In the genomic region with DNA sequence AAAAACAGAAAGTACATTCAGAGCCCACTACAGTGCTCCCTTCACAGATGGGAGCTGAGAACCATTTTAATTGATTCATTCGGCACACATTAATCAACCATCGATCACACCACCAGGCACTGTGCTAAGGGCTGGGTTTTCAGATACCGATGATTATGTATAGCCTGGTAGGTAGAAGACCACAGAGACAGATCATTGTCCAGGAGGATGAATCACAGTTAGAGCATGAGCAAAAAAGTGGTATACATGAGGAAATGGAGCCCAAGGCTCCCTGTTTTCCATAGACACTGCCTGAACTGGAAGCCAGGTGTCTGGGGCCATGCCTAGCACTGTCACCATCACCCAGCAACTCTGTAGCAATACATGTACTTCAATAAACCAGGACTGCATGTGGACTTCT, we compare ENCODE assay signal across 1 cellular context.
TF ChIP-seq lines count a peak whose summit lies in the region.

No MANE protein-coding gene starts in this region.

TF ChIP-seq in IMR-90, 13 proteins besides CTCF, POLR2A, EP300 and RAD21:
- TF ChIP-seq RFX5 (IDR thresholded peaks at IDR 0.05; ENCODE audit: low read depth, low read length): no peak
- 0 out of 2 replicates have a peak, but pooled peaks have one; percentile 31 for TF ChIP-seq MXI1 (IDR thresholded peaks at IDR 0.05; ENCODE audit: borderline replicate concordance, low read depth, low read length)
